ENCODE assay signal across 1 cellular context in the genomic region with DNA sequence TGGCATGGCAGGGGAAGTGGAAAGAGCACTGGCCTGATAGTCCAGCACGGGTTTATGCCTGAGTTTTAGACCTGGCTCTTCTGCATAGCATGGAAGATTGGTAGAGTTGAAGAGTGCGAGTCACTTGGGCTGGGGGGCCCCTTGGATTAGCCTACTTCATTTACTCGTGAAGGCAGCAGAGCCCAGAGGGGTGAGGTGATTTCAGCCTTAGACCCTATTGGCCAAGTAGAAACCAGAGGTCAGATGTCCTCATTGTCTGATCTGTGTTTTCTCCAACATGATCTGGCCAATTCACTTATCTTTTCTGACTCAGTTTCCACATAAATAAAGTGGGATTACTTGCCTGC.
TF ChIP-seq lines count a peak whose summit lies in the region.

No MANE protein-coding gene starts in this region.

TF ChIP-seq in HCT116, 20 proteins besides CTCF, POLR2A, EP300 and RAD21 (continued from another document):
- TF ChIP-seq, protein P1, sequence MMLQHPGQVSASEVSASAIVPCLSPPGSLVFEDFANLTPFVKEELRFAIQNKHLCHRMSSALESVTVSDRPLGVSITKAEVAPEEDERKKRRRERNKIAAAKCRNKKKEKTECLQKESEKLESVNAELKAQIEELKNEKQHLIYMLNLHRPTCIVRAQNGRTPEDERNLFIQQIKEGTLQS (IDR thresholded peaks at IDR 0.05): no peak
- TF ChIP-seq ZFX (IDR thresholded peaks at IDR 0.05): no peak
- no peak for TF ChIP-seq CBX3 (IDR thresholded peaks at IDR 0.05; ENCODE audit: low read depth)
TF ChIP-seq in HCT116: peak in this region for 0.
